ENCODE assay signal across 11 cellular contexts in the genomic region with DNA sequence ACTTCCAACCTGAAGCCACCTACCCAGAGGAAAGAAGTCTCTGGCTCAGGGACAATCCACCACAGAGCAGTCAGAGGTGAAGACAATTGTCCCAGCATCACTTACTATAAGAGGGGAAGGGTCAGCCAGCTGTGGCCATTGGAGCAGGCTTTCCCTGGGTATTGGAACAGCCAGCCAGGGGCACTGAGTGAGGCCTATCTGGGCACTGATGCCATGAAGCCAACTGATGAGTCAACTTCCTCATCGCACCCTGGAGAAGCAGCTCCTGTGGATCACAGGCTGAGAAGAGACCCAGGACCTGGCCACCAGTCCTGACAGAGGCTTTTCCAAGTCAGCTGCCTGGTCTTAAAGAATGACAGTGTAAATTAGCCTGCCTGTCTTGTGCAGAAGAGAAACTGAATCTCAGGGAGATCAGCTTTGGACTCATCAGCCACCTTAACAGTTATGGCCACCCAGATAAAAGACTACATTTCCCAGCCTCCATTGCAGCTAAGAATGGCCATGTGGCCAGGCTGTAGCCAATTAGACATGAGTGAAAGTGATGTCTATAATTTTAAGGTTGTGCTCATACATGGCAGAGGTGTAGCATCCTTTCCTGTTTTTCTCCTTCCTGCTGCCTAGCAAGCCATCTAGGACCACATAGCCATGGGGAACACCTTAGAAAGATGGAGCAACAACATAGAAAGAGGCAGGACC. TPM values are rescaled to one million over a fixed set of nuclear protein-coding genes. Genes with fewer than 3 reads are reported as not detected.
A peak's percentile ranks its signal among the peaks of the same experiment; 100 is the strongest.
DNase-seq lines count a peak whose midpoint lies in the region; ATAC-seq, FAIRE-seq and TF ChIP-seq lines count a peak whose summit lies in the region.
"Had no signal": no experiment of that assay in that cellular context is flagged by ENCODE, and none has a peak within 500 bp of the region (broad histone marks: within the 10 kb centered on the region; RNA-seq: fewer than 3 reads in every experiment).

No MANE protein-coding gene starts in this region.

- no peak overlapping the region for H3K9ac ChIP-seq in liver (ENCODE audit: low read depth in 1 of 2, low read length in 2 of 2)

- H3K9me3 Mint-ChIP-seq in activated T-cell treated with anti-CD3 and anti-CD28 coated beads, Interleukin-2, amount 50 U/mL, for 4 hours = no peaks in the 10 kb centered on the region
- H3K9me3 Mint-ChIP-seq: activated B cell treated with CpG ODN at 0.5 μM for 24 hours had no signal

- H3K4me3 ChIP-seq in GM12865 (ENCODE audit: low read depth, low read length) (no peak overlapping the region), liver (ENCODE audit: low read depth in 1 of 3, low read length in 3 of 3) (no peak overlapping the region)
- H3K4me3 ChIP-seq: pancreas had no signal

- peaks cover 0 to 5% (median 0%) of the 10 kb centered on the region in 4 donors for H3K9me3 ChIP-seq in liver (ENCODE audit: control insufficient read depth in 4 of 4, low read length in 3 of 4)
- H3K9me3 ChIP-seq: pancreas had no signal

- H3K36me3 ChIP-seq in liver (ENCODE audit: control insufficient read depth in 4 of 4, insufficient read depth in 3 of 4, low read depth in 1 of 4, low read length in 3 of 4) = no peaks in the 10 kb centered on the region
- H3K36me3 ChIP-seq: pancreas had no signal

- no peak for FAIRE-seq in frontal cortex (lab: Jason Lieb, UNC)
- FAIRE-seq: pancreas had no signal

- peak; percentile 29 for DNase-seq in GM12865 (ENCODE audit: low read depth)
- DNase-seq in activated T-cell treated with anti-CD3 and anti-CD28 coated beads, Interleukin-2, amount 50 U/mL, for 4 hours = no peak
- DNase-seq in frontal cortex (ENCODE audit: low spot score in 2 of 2) = no peak
- DNase-seq in activated naive CD4-positive, alpha-beta T cell treated with Interleukin-2 at 50 U/mL for 16 hours = no peak
- DNase-seq in AML-193 (lab: John Stamatoyannopoulos, UW) = no peak
- no peak for DNase-seq in kidney glomerular epithelial cell (lab: John Stamatoyannopoulos, UW)
- DNase-seq: activated B cell treated with CpG ODN at 0.5 μM for 24 hours, NCI-H1092 treated with DMSO at 0.1 percent for 48 hours had no signal

- no peak for TF ChIP-seq RAD21 in liver (IDR thresholded peaks at IDR 0.05)

- TF ChIP-seq CTCF in GM12865 (IDR thresholded peaks at IDR 0.05; ENCODE audit: insufficient read depth, low read depth, low read length, missing control alignments) (no peak), liver (IDR thresholded peaks at IDR 0.05; ENCODE audit: low read depth, low read length, missing input control) (no peak)

- H3K27me3 ChIP-seq in liver (ENCODE audit: control insufficient read depth in 4 of 4, insufficient read depth in 4 of 4, low read length in 3 of 4) = peaks cover 0 to 2% (median 0%) of the 10 kb centered on the region in 4 donors

- H3K27ac ChIP-seq in liver (ENCODE audit: low read depth in 1 of 2, low read length in 2 of 2) = no peak overlapping the region
- H3K27ac ChIP-seq: pancreas had no signal

- H3K36me3 Mint-ChIP-seq in activated T-cell treated with anti-CD3 and anti-CD28 coated beads, Interleukin-2, amount 50 U/mL, for 4 hours (ENCODE audit: insufficient read depth) = no peaks in the 10 kb centered on the region

- H3K4me1 ChIP-seq in liver (ENCODE audit: control insufficient read depth in 4 of 4, insufficient read depth in 4 of 4, low read length in 3 of 4) = no peaks in the 10 kb centered on the region
- H3K4me1 ChIP-seq: pancreas had no signal

- WGBS in liver = 98% methylated on average over 1 of the region's 1 CpG

- H3K4me3 Mint-ChIP-seq in activated T-cell treated with anti-CD3 and anti-CD28 coated beads, Interleukin-2, amount 50 U/mL, for 4 hours = no peak overlapping the region
- H3K4me3 Mint-ChIP-seq: activated B cell treated with CpG ODN at 0.5 μM for 24 hours had no signal

- H3K4me1 Mint-ChIP-seq in activated T-cell treated with anti-CD3 and anti-CD28 coated beads, Interleukin-2, amount 50 U/mL, for 4 hours (ENCODE audit: low read depth) = peaks cover 2% of the 10 kb centered on the region
- H3K4me1 Mint-ChIP-seq: activated B cell treated with CpG ODN at 0.5 μM for 24 hours had no signal

- H3K27me3 Mint-ChIP-seq in activated T-cell treated with anti-CD3 and anti-CD28 coated beads, Interleukin-2, amount 50 U/mL, for 4 hours (ENCODE audit: low read depth) = peaks cover 11% of the 10 kb centered on the region

- peak; percentile 57 for ATAC-seq in HG02759 (IDR thresholded peaks at IDR 0.05; ENCODE audit: unreplicated experiment)
- peak; percentile 69 for ATAC-seq in activated T-cell treated with anti-CD3 and anti-CD28 coated beads, Interleukin-2, amount 50 U/mL, for 4 hours

TF ChIP-seq in liver, 16 proteins besides CTCF, POLR2A, EP300 and RAD21:
- peak; percentile 62 for TF ChIP-seq YY1 (IDR thresholded peaks at IDR 0.05)
- TF ChIP-seq, protein P1, sequence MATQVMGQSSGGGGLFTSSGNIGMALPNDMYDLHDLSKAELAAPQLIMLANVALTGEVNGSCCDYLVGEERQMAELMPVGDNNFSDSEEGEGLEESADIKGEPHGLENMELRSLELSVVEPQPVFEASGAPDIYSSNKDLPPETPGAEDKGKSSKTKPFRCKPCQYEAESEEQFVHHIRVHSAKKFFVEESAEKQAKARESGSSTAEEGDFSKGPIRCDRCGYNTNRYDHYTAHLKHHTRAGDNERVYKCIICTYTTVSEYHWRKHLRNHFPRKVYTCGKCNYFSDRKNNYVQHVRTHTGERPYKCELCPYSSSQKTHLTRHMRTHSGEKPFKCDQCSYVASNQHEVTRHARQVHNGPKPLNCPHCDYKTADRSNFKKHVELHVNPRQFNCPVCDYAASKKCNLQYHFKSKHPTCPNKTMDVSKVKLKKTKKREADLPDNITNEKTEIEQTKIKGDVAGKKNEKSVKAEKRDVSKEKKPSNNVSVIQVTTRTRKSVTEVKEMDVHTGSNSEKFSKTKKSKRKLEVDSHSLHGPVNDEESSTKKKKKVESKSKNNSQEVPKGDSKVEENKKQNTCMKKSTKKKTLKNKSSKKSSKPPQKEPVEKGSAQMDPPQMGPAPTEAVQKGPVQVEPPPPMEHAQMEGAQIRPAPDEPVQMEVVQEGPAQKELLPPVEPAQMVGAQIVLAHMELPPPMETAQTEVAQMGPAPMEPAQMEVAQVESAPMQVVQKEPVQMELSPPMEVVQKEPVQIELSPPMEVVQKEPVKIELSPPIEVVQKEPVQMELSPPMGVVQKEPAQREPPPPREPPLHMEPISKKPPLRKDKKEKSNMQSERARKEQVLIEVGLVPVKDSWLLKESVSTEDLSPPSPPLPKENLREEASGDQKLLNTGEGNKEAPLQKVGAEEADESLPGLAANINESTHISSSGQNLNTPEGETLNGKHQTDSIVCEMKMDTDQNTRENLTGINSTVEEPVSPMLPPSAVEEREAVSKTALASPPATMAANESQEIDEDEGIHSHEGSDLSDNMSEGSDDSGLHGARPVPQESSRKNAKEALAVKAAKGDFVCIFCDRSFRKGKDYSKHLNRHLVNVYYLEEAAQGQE (IDR thresholded peaks at IDR 0.05) = no peak

RNA-seq across cellular contexts. Expression of a gene that starts 19.0 kb away (rescaled TPM):
- under 1 TPM in 2 of 3 donors, not detected in 1; 0.08 to 0.25 TPM for total RNA-seq in activated T-cell treated with anti-CD3 and anti-CD28 coated beads, Interleukin-2, amount 50 U/mL, for 4 hours
- under 1 TPM; 0.23 to 0.59 TPM for total RNA-seq in liver
- under 1 TPM; 0.32 to 0.81 TPM for polyA plus RNA-seq in liver
- total RNA-seq in frontal cortex = 10.6 TPM
- total RNA-seq: activated B cell treated with CpG ODN at 0.5 μM for 24 hours had no signal
